In the genomic region with DNA sequence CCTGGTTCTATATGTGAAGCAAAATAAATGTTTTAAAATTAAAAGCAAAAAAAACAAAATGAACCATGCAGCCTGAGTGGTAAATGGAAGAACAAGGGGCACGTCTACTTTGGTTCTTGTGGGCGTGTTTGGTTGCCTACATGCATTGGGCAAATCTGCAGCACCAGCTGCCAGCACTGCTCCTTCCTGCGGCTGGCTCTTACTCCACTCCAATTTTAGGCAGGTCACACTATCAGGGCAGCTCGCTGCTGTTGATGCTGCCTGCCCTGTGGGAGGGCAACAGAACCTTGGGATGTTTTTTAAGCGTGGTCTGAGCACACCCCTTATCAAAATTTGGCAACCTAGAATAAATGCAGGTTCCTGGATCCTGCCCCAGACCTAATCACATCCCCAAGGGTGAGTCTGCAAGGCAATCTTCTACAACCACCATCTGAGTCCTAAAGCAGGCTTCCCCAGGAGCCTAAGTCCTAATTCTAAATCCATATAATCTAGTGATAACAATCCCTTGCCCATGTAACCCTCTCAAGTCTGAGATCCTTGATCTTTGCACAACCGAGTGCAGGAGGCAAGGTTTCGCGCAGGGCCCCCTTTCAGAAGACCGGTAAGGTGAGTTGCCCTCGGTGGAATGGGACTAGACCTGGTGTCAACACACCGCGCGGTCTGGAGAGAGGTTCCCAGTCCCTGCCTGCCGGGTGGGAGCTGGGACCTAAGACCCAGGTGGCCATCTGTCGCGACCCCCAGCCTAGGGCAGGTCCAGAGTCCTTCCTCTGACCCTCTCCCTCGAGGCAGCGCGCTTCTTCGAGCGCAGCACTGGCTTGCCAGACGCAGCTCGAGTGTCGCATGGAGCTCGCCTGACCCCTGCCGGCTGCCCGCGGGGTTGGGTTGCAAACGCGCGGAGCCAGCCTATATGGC, we compare ENCODE assay signal across 8 cellular contexts. TPM values are rescaled to one million over a fixed set of nuclear protein-coding genes. Genes with fewer than 3 reads are reported as not detected.
A peak's percentile ranks its signal among the peaks of the same experiment; 100 is the strongest.
DNase-seq lines count a peak whose midpoint lies in the region; ATAC-seq and TF ChIP-seq lines count a peak whose summit lies in the region.

No MANE protein-coding gene starts in this region.

- intact Hi-C loops in left ventricle myocardium inferior (cut with micrococcal nuclease) (loop anchor here (10.0 kb wide), 2 partner anchors 77 to 137 kb away; partner anchors contain the start of genes ANKRD63 and CCDC9B), sciatic nerve (cut with DNase I) (loop anchor here (5.0 kb wide), 1 partner anchor 139 kb away; the partner anchor contains the start of gene ANKRD63)

- H3K27me3 ChIP-seq in left ventricle myocardium inferior (ENCODE audit: low read depth) = no peaks in the 10 kb centered on the region

- peaks cover 23% of the 10 kb centered on the region for H3K4me1 ChIP-seq in left ventricle myocardium inferior

- ATAC-seq in GM18868 (IDR thresholded peaks at IDR 0.05; ENCODE audit: unreplicated experiment) = peak; percentile 67
- peak; percentile 96 for ATAC-seq in sciatic nerve
- ATAC-seq in HG03457 (IDR thresholded peaks at IDR 0.05; ENCODE audit: unreplicated experiment) = no peak

- peak overlapping the region; percentile 76 for H3K27ac ChIP-seq in left ventricle myocardium inferior (replicated peaks)

- H3K36me3 ChIP-seq in left ventricle myocardium inferior = peaks cover 18% of the 10 kb centered on the region

- no peak for TF ChIP-seq EP300 in Ishikawa (IDR thresholded peaks at IDR 0.05; ENCODE audit: borderline replicate concordance)

- peak; percentile 91 for TF ChIP-seq RAD21 in Ishikawa (IDR thresholded peaks at IDR 0.05; ENCODE audit: low read depth)

- H3K4me3 ChIP-seq in left ventricle myocardium inferior = peak overlapping the region; percentile 32

- TF ChIP-seq CTCF in AG09319 (IDR thresholded peaks at IDR 0.05; ENCODE audit: low read depth, low read length) (peak; percentile 95), left ventricle myocardium inferior (IDR thresholded peaks at IDR 0.05; ENCODE audit: borderline replicate concordance) (peak; percentile 96)

- H3K9me3 ChIP-seq in left ventricle myocardium inferior (replicated peaks) = no peaks in the 10 kb centered on the region

- DNase-seq in AG09319 (ENCODE audit: extremely low read depth, low read depth) = no peak
- DNase-seq in T follicular helper cell (ENCODE audit: low read depth) = peak; percentile 71
- DNase-seq in activated naive CD8-positive, alpha-beta T cell treated with anti-CD3 and anti-CD28 coated beads, Interleukin-2, amount 50 U/mL, for 16 hours (ENCODE audit: low read depth, low spot score) = peak; percentile 64
- peak; percentile 76 for DNase-seq in left ventricle myocardium inferior
- DNase-seq in sciatic nerve (ENCODE audit: low spot score) = peak; percentile 89

TF ChIP-seq in Ishikawa, 13 proteins besides CTCF, POLR2A, EP300 and RAD21:
- TF ChIP-seq, protein P1, sequence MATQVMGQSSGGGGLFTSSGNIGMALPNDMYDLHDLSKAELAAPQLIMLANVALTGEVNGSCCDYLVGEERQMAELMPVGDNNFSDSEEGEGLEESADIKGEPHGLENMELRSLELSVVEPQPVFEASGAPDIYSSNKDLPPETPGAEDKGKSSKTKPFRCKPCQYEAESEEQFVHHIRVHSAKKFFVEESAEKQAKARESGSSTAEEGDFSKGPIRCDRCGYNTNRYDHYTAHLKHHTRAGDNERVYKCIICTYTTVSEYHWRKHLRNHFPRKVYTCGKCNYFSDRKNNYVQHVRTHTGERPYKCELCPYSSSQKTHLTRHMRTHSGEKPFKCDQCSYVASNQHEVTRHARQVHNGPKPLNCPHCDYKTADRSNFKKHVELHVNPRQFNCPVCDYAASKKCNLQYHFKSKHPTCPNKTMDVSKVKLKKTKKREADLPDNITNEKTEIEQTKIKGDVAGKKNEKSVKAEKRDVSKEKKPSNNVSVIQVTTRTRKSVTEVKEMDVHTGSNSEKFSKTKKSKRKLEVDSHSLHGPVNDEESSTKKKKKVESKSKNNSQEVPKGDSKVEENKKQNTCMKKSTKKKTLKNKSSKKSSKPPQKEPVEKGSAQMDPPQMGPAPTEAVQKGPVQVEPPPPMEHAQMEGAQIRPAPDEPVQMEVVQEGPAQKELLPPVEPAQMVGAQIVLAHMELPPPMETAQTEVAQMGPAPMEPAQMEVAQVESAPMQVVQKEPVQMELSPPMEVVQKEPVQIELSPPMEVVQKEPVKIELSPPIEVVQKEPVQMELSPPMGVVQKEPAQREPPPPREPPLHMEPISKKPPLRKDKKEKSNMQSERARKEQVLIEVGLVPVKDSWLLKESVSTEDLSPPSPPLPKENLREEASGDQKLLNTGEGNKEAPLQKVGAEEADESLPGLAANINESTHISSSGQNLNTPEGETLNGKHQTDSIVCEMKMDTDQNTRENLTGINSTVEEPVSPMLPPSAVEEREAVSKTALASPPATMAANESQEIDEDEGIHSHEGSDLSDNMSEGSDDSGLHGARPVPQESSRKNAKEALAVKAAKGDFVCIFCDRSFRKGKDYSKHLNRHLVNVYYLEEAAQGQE (IDR thresholded peaks at IDR 0.05; ENCODE audit: low read depth) = no peak
- TF ChIP-seq, protein P2, sequence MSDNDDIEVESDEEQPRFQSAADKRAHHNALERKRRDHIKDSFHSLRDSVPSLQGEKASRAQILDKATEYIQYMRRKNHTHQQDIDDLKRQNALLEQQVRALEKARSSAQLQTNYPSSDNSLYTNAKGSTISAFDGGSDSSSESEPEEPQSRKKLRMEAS (IDR thresholded peaks at IDR 0.05) = peak; percentile 69

RNA-seq across cellular contexts. Expression of gene IVD, which starts 15.9 kb away (rescaled TPM):
- total RNA-seq in left ventricle myocardium inferior (106 TPM), sciatic nerve (67.8 TPM)

RNA-seq across cellular contexts. Expression of gene BAHD1, which starts 19.3 kb away (rescaled TPM):
- total RNA-seq in left ventricle myocardium inferior (17.1 TPM), sciatic nerve (17.2 TPM)

RNA-seq across cellular contexts. Expression of gene KNSTRN, which starts 39.0 kb away (rescaled TPM):
- total RNA-seq in left ventricle myocardium inferior (9.0 TPM), sciatic nerve (6.4 TPM)

RNA-seq across cellular contexts. Expression of gene CHST14, which starts 49.3 kb away (rescaled TPM):
- 8.4 TPM for total RNA-seq in left ventricle myocardium inferior
- 13.5 TPM for total RNA-seq in sciatic nerve
